7 cellular contexts compared by ENCODE assay signal in genomic region chr9:18718393-18718792, GRCh38.
"Had no signal": no experiment of that assay in that cellular context is flagged by ENCODE, and none has a peak within 500 bp of the region (broad histone marks: within the 10 kb centered on the region; RNA-seq: fewer than 3 reads in every experiment).

No MANE protein-coding gene starts in this region.

- FAIRE-seq: HTR-8/SVneo had no signal

- H3K4me1 ChIP-seq: HAP-1 had no signal

- H3K27ac ChIP-seq: KMS-11 had no signal

- ATAC-seq: HCT116 had no signal

- H3K4me2 ChIP-seq: KMS-11 had no signal

- DNase-seq: GOT3, H7, KBM-7 had no signal

- H3K4me3 ChIP-seq: HAP-1 had no signal

- H3K9me3 ChIP-seq: HAP-1 had no signal

- H3K9ac ChIP-seq: KMS-11 had no signal

- H3K36me3 ChIP-seq: HAP-1 had no signal
